ENCODE assay signal across 16 cellular contexts in genomic region chr14:22602853-22603252, GRCh38.
DNase-seq lines count a peak whose midpoint lies in the region; ATAC-seq and TF ChIP-seq lines count a peak whose summit lies in the region.
"Had no signal": no experiment of that assay in that cellular context is flagged by ENCODE, and none has a peak within 500 bp of the region (broad histone marks: within the 10 kb centered on the region; RNA-seq: fewer than 3 reads in every experiment).

No MANE protein-coding gene starts in this region.

- H3K9me3 ChIP-seq in adipocyte (ENCODE audit: control insufficient read depth, low read length) = no peaks in the 10 kb centered on the region
- H3K9me3 ChIP-seq: gastroesophageal sphincter, left ventricle myocardium inferior, SK-N-SH had no signal

- ATAC-seq in GM18867 (IDR thresholded peaks at IDR 0.05; ENCODE audit: unreplicated experiment) (no peak), GM19328 (IDR thresholded peaks at IDR 0.05; ENCODE audit: unreplicated experiment) (no peak)
- ATAC-seq: gastroesophageal sphincter, right cardiac atrium had no signal

- H4K20me1 ChIP-seq in KMS-11 (ENCODE audit: insufficient read depth) = no peaks in the 10 kb centered on the region

- H3K27me3 ChIP-seq in KMS-11 (ENCODE audit: insufficient read depth, low read depth) = no peaks in the 10 kb centered on the region
- H3K27me3 ChIP-seq in adipocyte (replicated peaks; ENCODE audit: control insufficient read depth, insufficient read depth, low read length) = no peaks in the 10 kb centered on the region
- H3K27me3 ChIP-seq: gastroesophageal sphincter had no signal

- peaks cover 22% of the 10 kb centered on the region for H3K79me2 ChIP-seq in KMS-11 (ENCODE audit: insufficient read depth, low read depth)

- H3K4me2 ChIP-seq in KMS-11 = peak overlapping the region; percentile 84; the same call in 1 of the 2 replicates
- H3K4me2 ChIP-seq: SK-N-SH had no signal

- H3K4me3 ChIP-seq in KMS-11 (IDR thresholded peaks at IDR 0.05; ENCODE audit: insufficient read depth, low read depth, low read length) (no peak overlapping the region), adipocyte (ENCODE audit: low read length) (no peak overlapping the region)
- H3K4me3 ChIP-seq: gastroesophageal sphincter, left ventricle myocardium inferior had no signal

- H3K27ac ChIP-seq in C4-2B = peak overlapping the region; percentile 21; the same call in 1 of the 2 replicates
- H3K27ac ChIP-seq in KMS-11 = no peak overlapping the region
- H3K27ac ChIP-seq: gastroesophageal sphincter, left ventricle myocardium inferior had no signal

- H3K4me1 ChIP-seq in KMS-11 (ENCODE audit: low read depth, poor library complexity, severe bottlenecking) = peaks cover 81% of the 10 kb centered on the region
- peaks cover 36% of the 10 kb centered on the region for H3K4me1 ChIP-seq in adipocyte (ENCODE audit: control insufficient read depth, insufficient read depth, low read length)

- no peak for TF ChIP-seq CTCF in C4-2B (conservative IDR thresholded peaks at IDR 0.05)
- TF ChIP-seq CTCF in KMS-11 (conservative IDR thresholded peaks at IDR 0.05; ENCODE audit: low read depth, low read length) = no peak

- H2AFZ ChIP-seq in KMS-11 (ENCODE audit: low read depth) = no peak overlapping the region

- DNase-seq in adipocyte (ENCODE audit: low read depth) (no peak), hepatic stellate cell (ENCODE audit: low spot score) (peak; percentile 55), islet precursor cell (no peak)
- DNase-seq in stimulated activated CD4-positive, alpha-beta T cell treated with anti-CD3 and anti-CD28 coated beads, Interleukin-15, amount 100 ng/mL, for 24 hours = no peak
- DNase-seq: activated T-cell treated with anti-CD3 and anti-CD28 coated beads, Interleukin-2, amount 50 U/mL, for 24 hours; effector CD4-positive, alpha-beta T cell; left ventricle myocardium inferior; NCI-H1694 treated with DMSO at 0.1 percent for 48 hours; NCI-H510A; right cardiac atrium; SK-N-SH had no signal

- H3K9ac ChIP-seq in KMS-11 (no peak overlapping the region), adipocyte (ENCODE audit: low read length) (peak overlapping the region; percentile 32)
- H3K9ac ChIP-seq: SK-N-SH had no signal

- H3K36me3 ChIP-seq in KMS-11 (ENCODE audit: insufficient read depth) (no peaks in the 10 kb centered on the region), adipocyte (ENCODE audit: control insufficient read depth, insufficient read depth, low read length, severe bottlenecking) (peaks cover 63% of the 10 kb centered on the region)
